In genomic region chr5:72498284-72498683, GRCh38 we compare ENCODE assay signal across 20 cellular contexts. TPM values are rescaled to one million over a fixed set of nuclear protein-coding genes. Genes with fewer than 3 reads are reported as not detected.
A peak's percentile ranks its signal among the peaks of the same experiment; 100 is the strongest.
DNase-seq lines count a peak whose midpoint lies in the region; ATAC-seq and TF ChIP-seq lines count a peak whose summit lies in the region.
"Had no signal": no experiment of that assay in that cellular context is flagged by ENCODE, and none has a peak within 500 bp of the region (broad histone marks: within the 10 kb centered on the region; RNA-seq: fewer than 3 reads in every experiment).

No MANE protein-coding gene starts in this region.

- WGBS in IMR-90 (ENCODE audit: extremely low coverage in 2 of 2, insufficient read length in 1 of 2), 2 experiments = 0% methylated on average over 1 of the region's 2 CpGs; no CpG with 5 or more reads in 1 of the 2 experiments
- 63% methylated on average over 2 of the region's 2 CpGs for WGBS in mammary epithelial cell (ENCODE audit: low coverage, missing lambda C conversion rate)

- H2BK120ac ChIP-seq in IMR-90 (ENCODE audit: low read depth, low read length) = no peak overlapping the region

- H3K56ac ChIP-seq in IMR-90 (ENCODE audit: extremely low read depth, insufficient read depth, low read length) = no peak overlapping the region

- H4K91ac ChIP-seq in IMR-90 (ENCODE audit: insufficient read depth, low read depth, low read length) = no peak overlapping the region

- CTCF ChIA-PET in IMR-90 (lab: Yijun Ruan, JAX) (no interaction called here), mammary epithelial cell (lab: Charles Lee; ENCODE audit: low non-redundant PET) (no interaction called here)

- no peak for TF ChIP-seq CTCF in AG10803 (conservative IDR thresholded peaks at IDR 0.05; ENCODE audit: low read length)
- TF ChIP-seq CTCF in IMR-90 (conservative IDR thresholded peaks at IDR 0.05; ENCODE audit: low read depth, low read length) = no peak
- TF ChIP-seq CTCF in mammary epithelial cell (conservative IDR thresholded peaks at IDR 0.05 in 1 of 2, IDR thresholded peaks at IDR 0.05 in 1 of 2; ENCODE audit: extremely low read depth in 1 of 2, insufficient read depth in 1 of 2, low read depth in 1 of 2, low read length in 2 of 2) = no peak
- no peak for TF ChIP-seq CTCF in foreskin keratinocyte (conservative IDR thresholded peaks at IDR 0.05)
- TF ChIP-seq CTCF in right atrium auricular region (IDR thresholded peaks at IDR 0.05) = no peak

- peak; percentile 63 for DNase-seq in AG10803 (ENCODE audit: low read depth)
- DNase-seq in IMR-90 = peak; percentile 69
- peak; percentile 53 for DNase-seq in mammary epithelial cell
- DNase-seq in foreskin keratinocyte = peak in 1 of 2 donors; percentile 71
- DNase-seq in sciatic nerve (ENCODE audit: low spot score) = no peak
- no peak for DNase-seq in right atrium auricular region (ENCODE audit: low spot score)
- DNase-seq: activated CD4-positive, alpha-beta T cell treated with anti-CD3 and anti-CD28 coated beads, Interleukin-2, amount 50 U/mL, for 1 hour; activated T-cell treated with anti-CD3 and anti-CD28 coated beads, Interleukin-2, amount 50 U/mL, for 24 hours; CD4-positive, alpha-beta T cell; central memory CD4-positive, alpha-beta T cell; DMS79 treated with DMSO at 0.1 percent for 48 hours; glutamatergic neuron; immature natural killer cell; NCI-H1694 treated with DMSO at 0.1 percent for 48 hours; NCI-H526; OCI-M1 had no signal

- H4K20me1 ChIP-seq in IMR-90 (ENCODE audit: insufficient read depth, low read length) (no peaks in the 10 kb centered on the region), mammary epithelial cell (ENCODE audit: insufficient read depth, low read length) (no peaks in the 10 kb centered on the region)

- in situ Hi-C loops in IMR-90 (cut with MboI; ENCODE audit: low sequenced_read_pairs) = no loop called here
- in situ Hi-C loops in mammary epithelial cell (cut with MboI; ENCODE audit: low sequenced_read_pairs in 2 of 2) = no loop called here

- H3K27me3 ChIP-seq in IMR-90 (ENCODE audit: control insufficient read depth, insufficient read depth, low read length) = no peaks in the 10 kb centered on the region
- H3K27me3 ChIP-seq in mammary epithelial cell (ENCODE audit: insufficient read depth, low read length) = no peaks in the 10 kb centered on the region
- no peaks in the 10 kb centered on the region for H3K27me3 ChIP-seq in foreskin keratinocyte
- no peaks in the 10 kb centered on the region for H3K27me3 ChIP-seq in right atrium auricular region

- H3K79me1 ChIP-seq in IMR-90 (ENCODE audit: low read depth in 1 of 2, low read length in 2 of 2) = no peaks in the 10 kb centered on the region

- POLR2A ChIA-PET in IMR-90 (lab: Charles Lee; ENCODE audit: unreplicated experiment) = no interaction called here

- no TSS peak for BruUV-seq in IMR-90 (replicated peaks; lab: Mats Ljungman, UMichigan)
- BruUV-seq in mammary epithelial cell (replicated peaks; lab: Mats Ljungman, UMichigan) = no TSS peak

- H2AFZ ChIP-seq in IMR-90 (replicated peaks; ENCODE audit: low read length, poor library complexity) (no peak overlapping the region), mammary epithelial cell (ENCODE audit: low read depth, low read length) (no peak overlapping the region)

- H2BK20ac ChIP-seq in IMR-90 (ENCODE audit: low read depth, low read length) = no peak overlapping the region

- no peak overlapping the region for H3K4me2 ChIP-seq in IMR-90 (ENCODE audit: low read depth, low read length)
- no peak overlapping the region for H3K4me2 ChIP-seq in mammary epithelial cell (ENCODE audit: insufficient read depth, low read depth, low read length)
- H3K4me2 ChIP-seq: A549 had no signal

- H2AK5ac ChIP-seq in IMR-90 (ENCODE audit: low read depth, low read length) = no peak overlapping the region

- dilution Hi-C loops in IMR-90 (cut with HindIII; ENCODE audit: low sequenced_read_pairs, unreplicated experiment) (no loop called here), mammary epithelial cell (cut with HindIII; ENCODE audit: low sequenced_read_pairs) (no loop called here)

- no peak overlapping the region for H3K18ac ChIP-seq in IMR-90 (ENCODE audit: low read depth, low read length)

- TF ChIP-seq RAD21 in IMR-90 (IDR thresholded peaks at IDR 0.05; ENCODE audit: low read length) = no peak

- H3K4me1 ChIP-seq in IMR-90 (ENCODE audit: control insufficient read depth, insufficient read depth, low read length) = no peaks in the 10 kb centered on the region; the same call in 1 of the 2 replicates
- no peaks in the 10 kb centered on the region for H3K4me1 ChIP-seq in mammary epithelial cell (ENCODE audit: insufficient read depth, low read length)
- H3K4me1 ChIP-seq in foreskin keratinocyte = peaks cover 7% of the 10 kb centered on the region
- peaks cover 0 to 23% of the 10 kb centered on the region in 2 donors for H3K4me1 ChIP-seq in right atrium auricular region

- no peaks in the 10 kb centered on the region for H3K36me3 ChIP-seq in IMR-90 (ENCODE audit: control insufficient read depth, insufficient read depth, low read length)
- no peaks in the 10 kb centered on the region for H3K36me3 ChIP-seq in mammary epithelial cell (ENCODE audit: insufficient read depth, low read length)
- H3K36me3 ChIP-seq in right atrium auricular region = no peaks in the 10 kb centered on the region

- H2AK9ac ChIP-seq in IMR-90 (replicated peaks; ENCODE audit: low read depth, low read length, poor library complexity) = no peak overlapping the region

- H3K4me3 ChIP-seq in AG10803 (ENCODE audit: low read length) (no peak overlapping the region), IMR-90 (ENCODE audit: insufficient read depth, low read depth, low read length) (no peak overlapping the region), mammary epithelial cell (replicated peaks in 1 of 3; ENCODE audit: insufficient read depth in 1 of 3, low read depth in 2 of 3, low read length in 3 of 3) (no peak overlapping the region), right atrium auricular region (no peak overlapping the region)
- H3K4me3 ChIP-seq: A549 had no signal

- H3K14ac ChIP-seq in IMR-90 (replicated peaks; ENCODE audit: low read depth, low read length) = no peak overlapping the region

- H4K5ac ChIP-seq in IMR-90 (ENCODE audit: low read depth, low read length) = no peak overlapping the region

- H3K9ac ChIP-seq in IMR-90 (ENCODE audit: low read depth, low read length) = no peak overlapping the region
- no peak overlapping the region for H3K9ac ChIP-seq in mammary epithelial cell (ENCODE audit: insufficient read depth, low read length)

- peak; percentile 85 for ATAC-seq in IMR-90 (ENCODE audit: low read depth)
- peak; percentile 27 for ATAC-seq in foreskin keratinocyte
- no peak for ATAC-seq in HG02759 (IDR thresholded peaks at IDR 0.05; ENCODE audit: unreplicated experiment)
- ATAC-seq in HG03442 (IDR thresholded peaks at IDR 0.05; ENCODE audit: unreplicated experiment) = no peak
- no peak for ATAC-seq in sciatic nerve
- ATAC-seq: A549; natural killer cell treated with Interleukin-12 subunit alpha and Interleukin-12 subunit beta and Interleukin-15 and Interleukin-18, amount 100 ng/mL, for 72 hours had no signal

- TF ChIP-seq POLR2A in IMR-90 (IDR thresholded peaks at IDR 0.05; ENCODE audit: low read depth, low read length) = no peak

- no peak overlapping the region for H3K23ac ChIP-seq in IMR-90 (ENCODE audit: low read depth, low read length)

- H2BK15ac ChIP-seq in IMR-90 (ENCODE audit: low read depth, low read length) = no peak overlapping the region; the same call in 2 of the 3 replicates

- intact Hi-C loops in IMR-90 (cut with micrococcal nuclease) (no loop called here), mammary epithelial cell (cut with micrococcal nuclease) (no loop called here), sciatic nerve (cut with DNase I) (no loop called here)

- no peaks in the 10 kb centered on the region for H3K9me3 ChIP-seq in IMR-90 (ENCODE audit: control insufficient read depth, insufficient read depth, low read length)
- H3K9me3 ChIP-seq in mammary epithelial cell (replicated peaks; ENCODE audit: insufficient read depth, low read length) = no peaks in the 10 kb centered on the region
- H3K9me3 ChIP-seq in right atrium auricular region = no peaks in the 10 kb centered on the region
- H3K9me3 ChIP-seq: A549 had no signal

- H3K27ac ChIP-seq in IMR-90 (ENCODE audit: insufficient read depth, low read length) = no peak overlapping the region
- H3K27ac ChIP-seq in mammary epithelial cell (ENCODE audit: insufficient read depth, low read depth, low read length) = no peak overlapping the region
- H3K27ac ChIP-seq in foreskin keratinocyte = no peak overlapping the region
- no peak overlapping the region for H3K27ac ChIP-seq in right atrium auricular region
- H3K27ac ChIP-seq: A549 had no signal

- H2BK5ac ChIP-seq in IMR-90 (ENCODE audit: low read depth, low read length, poor library complexity, severe bottlenecking) = no peak overlapping the region

- no peaks in the 10 kb centered on the region for H3K79me2 ChIP-seq in mammary epithelial cell (ENCODE audit: insufficient read depth, low read length)

- H4K8ac ChIP-seq in IMR-90 (ENCODE audit: low read depth in 2 of 2, low read length in 2 of 2) = no peak overlapping the region

- H3K9me1 ChIP-seq in IMR-90 (ENCODE audit: insufficient read depth, low read length) = no peaks in the 10 kb centered on the region; the same call in 1 of the 2 replicates

- no peak overlapping the region for H3K4ac ChIP-seq in IMR-90 (ENCODE audit: low read depth, low read length)

TF ChIP-seq in IMR-90, 13 proteins besides CTCF, POLR2A, EP300 and RAD21:
- TF ChIP-seq MAFK (IDR thresholded peaks at IDR 0.05; ENCODE audit: low read depth, low read length) (no peak), MXI1 (IDR thresholded peaks at IDR 0.05; ENCODE audit: borderline replicate concordance, low read depth, low read length) (no peak)

RNA-seq across cellular contexts. Expression of gene ZNF366, which starts 8.9 kb away (rescaled TPM):
- total RNA-seq in IMR-90 (2012; rRNA removed) = not detected in 2 replicates
- polyA plus RNA-seq in IMR-90 (2012; rRNA removed) = not detected in 2 replicates
- polyA plus RNA-seq in IMR-90 (2012; cell fraction: cytosol; rRNA removed) = not detected in 2 replicates
- polyA plus RNA-seq in IMR-90 (2012; cell fraction: nucleus; rRNA removed; ENCODE audit: low replicate concordance) = not detected in 2 replicates
- not detected for total RNA-seq in mammary epithelial cell
- polyA plus RNA-seq in mammary epithelial cell = not detected
- polyA minus RNA-seq in mammary epithelial cell = not detected
- total RNA-seq in foreskin keratinocyte = not detected in 2 replicates
- polyA plus RNA-seq in foreskin keratinocyte = not detected in 2 replicates
- 8.0 TPM for total RNA-seq in sciatic nerve
- total RNA-seq in right atrium auricular region = 1 to 10 TPM; 4.4 to 9.0 TPM
- total RNA-seq: natural killer cell treated with Interleukin-12 subunit alpha and Interleukin-12 subunit beta and Interleukin-15 and Interleukin-18, amount 100 ng/mL, for 72 hours had no signal
- polyA plus RNA-seq: A549 had no signal

Comparison
In these comparisons a context has a peak if more than half of its experiments do, and no peak if none do; other contexts are left out.
1. DNase-seq: peak in AG10803 (single experiment), IMR-90 (single experiment) and mammary epithelial cell (single experiment); none in sciatic nerve (single experiment) and right atrium auricular region (single experiment).
2. ATAC-seq: peak in IMR-90 (single experiment) and foreskin keratinocyte (single experiment); none in HG02759 (single experiment), HG03442 (single experiment) and sciatic nerve (single experiment).